ENCODE assay signal across 8 cellular contexts in the genomic region with DNA sequence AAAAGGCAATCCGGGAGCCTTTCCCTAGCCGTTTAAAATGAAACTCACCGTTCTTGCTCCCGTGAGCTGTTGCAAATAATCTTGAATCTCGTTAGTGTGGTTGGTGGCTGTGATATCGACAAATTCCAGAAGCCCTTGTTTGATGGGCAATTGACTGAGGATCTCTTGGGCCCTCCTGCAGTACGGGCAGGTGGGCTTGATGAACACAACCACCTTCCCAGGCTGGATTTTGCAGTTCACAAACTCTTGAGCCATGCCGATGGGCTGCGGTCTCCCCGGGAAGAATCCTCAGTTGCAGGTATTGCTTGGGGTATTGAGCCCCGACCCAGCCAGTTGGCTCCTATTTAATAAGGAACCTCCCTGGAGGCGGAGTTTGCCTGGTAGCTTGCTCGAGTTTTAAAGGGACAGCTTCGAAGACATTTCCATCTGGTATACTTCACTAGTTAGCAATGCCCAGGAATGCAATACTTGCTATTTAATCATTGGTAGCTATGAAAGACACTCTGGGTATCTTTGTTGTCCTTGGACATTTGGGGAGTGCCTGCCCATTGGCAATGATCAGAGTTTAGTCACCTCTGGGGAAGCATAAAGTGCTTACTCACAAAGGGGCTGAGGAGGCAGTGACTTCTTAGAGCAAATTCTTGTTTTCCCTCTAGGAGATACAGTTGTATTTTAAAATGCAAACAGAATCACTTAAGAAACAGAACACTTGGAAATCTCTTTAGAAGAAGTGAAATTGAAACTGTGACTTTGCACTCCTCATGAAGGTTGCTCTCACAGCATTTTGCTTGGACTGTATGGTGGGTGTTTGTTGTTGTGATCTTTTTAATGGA. TPM values are rescaled to one million over a fixed set of nuclear protein-coding genes. Genes with fewer than 3 reads are reported as not detected.
DNase-seq lines count a peak whose midpoint lies in the region; ATAC-seq and TF ChIP-seq lines count a peak whose summit lies in the region.

A gene with protein sequence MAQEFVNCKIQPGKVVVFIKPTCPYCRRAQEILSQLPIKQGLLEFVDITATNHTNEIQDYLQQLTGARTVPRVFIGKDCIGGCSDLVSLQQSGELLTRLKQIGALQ (minus strand): TSS at position 319 of the 833 bp plus-strand sequence. CDS start 64 bp downstream, at position 255.

- peaks cover 82% of the 10 kb centered on the region for H3K4me1 Mint-ChIP-seq in CD14-positive monocyte

- 0% methylated on average over 14 of the region's 14 CpGs for WGBS in esophagus muscularis mucosa
- WGBS in tibial nerve, 2 donors, result 1 to 2% methylated on average over 13 to 14 of the region's 14 CpGs

- ATAC-seq in GM18870 (IDR thresholded peaks at IDR 0.05; ENCODE audit: unreplicated experiment), result peak; percentile 43
- ATAC-seq in HG03139 (IDR thresholded peaks at IDR 0.05; ENCODE audit: unreplicated experiment), result peak; percentile 32

- H3K27me3 ChIP-seq in esophagus muscularis mucosa (no peaks in the 10 kb centered on the region), mucosa of stomach (ENCODE audit: control insufficient read depth, insufficient read depth, low read length) (no peaks in the 10 kb centered on the region), tibial nerve (no peaks in the 10 kb centered on the region)

- H3K4me1 ChIP-seq in esophagus muscularis mucosa, result peaks cover 40 to 61% (median 58%) of the 10 kb centered on the region in 4 donors
- H3K4me1 ChIP-seq in mucosa of stomach (ENCODE audit: control insufficient read depth, insufficient read depth, low read length), result peaks cover 47% of the 10 kb centered on the region
- H3K4me1 ChIP-seq in tibial nerve, result peaks cover 0 to 44% (median 10%) of the 10 kb centered on the region in 4 donors

- peaks cover 0 to 2% (median 0%) of the 10 kb centered on the region in 3 donors for H3K27me3 Mint-ChIP-seq in CD14-positive monocyte (ENCODE audit: low read depth in 3 of 3)

- H3K4me3 Mint-ChIP-seq in CD14-positive monocyte, result peak within 1 kb of the TSS; percentile 97

- H3K36me3 ChIP-seq in esophagus muscularis mucosa (peaks cover 0 to 7% (median 0%) of the 10 kb centered on the region in 4 donors), mucosa of stomach (ENCODE audit: control insufficient read depth, insufficient read depth, low read length) (no peaks in the 10 kb centered on the region), tibial nerve (no peaks in the 10 kb centered on the region)

- peak within 1 kb of the TSS; percentile 97 to 99 (median 99) for H3K27ac Mint-ChIP-seq in CD14-positive monocyte

- H3K4me3 ChIP-seq in esophagus muscularis mucosa (peak within 1 kb of the TSS; percentile 69 to 90 (median 78)), mucosa of stomach (ENCODE audit: low read length) (peak within 1 kb of the TSS; percentile 51), tibial nerve (peak within 1 kb of the TSS; percentile 47 to 80 (median 64))

- intact Hi-C loops in CD14-positive monocyte (cut with micrococcal nuclease) (loop anchor here in 1 of 2 donors (10.0 kb wide), 1 partner anchor 88 kb away; a partner anchor contains a TSS), esophagus muscularis mucosa (cut with DNase I) (no loop called here)

- peaks cover 5 to 10% of the 10 kb centered on the region in 2 donors for H3K36me3 Mint-ChIP-seq in CD14-positive monocyte

- H3K9me3 ChIP-seq in esophagus muscularis mucosa, result no peaks in the 10 kb centered on the region
- H3K9me3 ChIP-seq in mucosa of stomach (ENCODE audit: control insufficient read depth, low read length), result no peaks in the 10 kb centered on the region
- no peaks in the 10 kb centered on the region for H3K9me3 ChIP-seq in tibial nerve

- no peaks in the 10 kb centered on the region for H3K9me3 Mint-ChIP-seq in CD14-positive monocyte

- peak; percentile 60 for TF ChIP-seq POLR2A in esophagus muscularis mucosa (IDR thresholded peaks at IDR 0.05; ENCODE audit: low read depth)
- TF ChIP-seq POLR2A in tibial nerve (IDR thresholded peaks at IDR 0.05), result peak in 1 of 2 donors; percentile 39

- DNase-seq in CD14-positive monocyte (ENCODE audit: low spot score) (peak; percentile 54), NCI-H526 treated with DMSO at 0.1 percent for 48 hours (lab: John Stamatoyannopoulos, UW) (peak; percentile 59), esophagus muscularis mucosa (ENCODE audit: extremely low spot score) (peak; percentile 96), tibial nerve (ENCODE audit: low spot score in 2 of 2) (peak; percentile 59 to 80)
- peak; percentile 58 for DNase-seq in activated T-cell treated with anti-CD3 and anti-CD28 coated beads, Interleukin-2, amount 50 U/mL, for 1 hour

- no peak for TF ChIP-seq EP300 in esophagus muscularis mucosa (IDR thresholded peaks at IDR 0.05)
- peak in 1 of 2 donors; percentile 70 for TF ChIP-seq EP300 in tibial nerve (IDR thresholded peaks at IDR 0.05)

- peak within 1 kb of the TSS; percentile 84 to 91 (median 86) for H3K27ac ChIP-seq in esophagus muscularis mucosa (replicated peaks in 1 of 4)
- peak within 1 kb of the TSS; percentile 53 to 90 (median 86) for H3K27ac ChIP-seq in tibial nerve

- no peak for TF ChIP-seq CTCF in CD14-positive monocyte (IDR thresholded peaks at IDR 0.05)
- TF ChIP-seq CTCF in esophagus muscularis mucosa (IDR thresholded peaks at IDR 0.05), result no peak
- TF ChIP-seq CTCF in tibial nerve (IDR thresholded peaks at IDR 0.05), result no peak

- peak within 1 kb of the TSS; percentile 61 for H3K9ac ChIP-seq in mucosa of stomach (ENCODE audit: low read length)

RNA-seq across cellular contexts. Expression of the gene that starts here (rescaled TPM):
- 100 to 1,000 TPM; 555 to 603 TPM for polyA plus RNA-seq in CD14-positive monocyte
- total RNA-seq in esophagus muscularis mucosa (10 to 100 TPM; 14.1 to 56.0 (median 34.0) TPM), tibial nerve (10 to 100 TPM; 15.3 to 72.0 (median 40.4) TPM)

Comparison
In these comparisons a context has a peak if more than half of its experiments do, and no peak if none do; other contexts are left out.
1. Peak in every context shown above with its lines: DNase-seq, ATAC-seq, H3K4me3 ChIP-seq and H3K27ac ChIP-seq.